In genomic region chr1:246317291-246317690, GRCh38 we compare ENCODE assay signal across 21 cellular contexts.
"Had no signal": no experiment of that assay in that cellular context is flagged by ENCODE, and none has a peak within 500 bp of the region (broad histone marks: within the 10 kb centered on the region; RNA-seq: fewer than 3 reads in every experiment).

No MANE protein-coding gene starts in this region.

- H3K4me1 ChIP-seq: ascending aorta, pancreas, psoas muscle had no signal

- DNase-seq: activated CD8-positive, alpha-beta memory T cell treated with anti-CD3 and anti-CD28 coated beads for 24 hours; activated CD8-positive, alpha-beta memory T cell treated with anti-CD3 and anti-CD28 coated beads, Interleukin-2, amount 50 U/mL, for 4 hours; activated T-cell treated with anti-CD3 and anti-CD28 coated beads, Interleukin-2, amount 50 U/mL, for 24 hours; brain microvascular endothelial cell; caudate nucleus; dermis blood vessel endothelial cell; effector CD8-positive, alpha-beta T cell; gastrocnemius medialis; head of caudate nucleus; hypothalamus; pancreas; psoas muscle; right cardiac atrium; stimulated activated CD4-positive, alpha-beta T cell treated with anti-CD3 and anti-CD28 coated beads, Interleukin-12 subunit alpha, Interleukin-12 subunit beta, amount 100 ng/mL, for 4 hours; stimulated activated CD4-positive, alpha-beta T cell treated with anti-CD3 and anti-CD28 coated beads, Interleukin-4, amount 100 ng/mL, for 4 hours; stimulated activated naive CD8-positive, alpha-beta T cell treated with anti-CD3 and anti-CD28 coated beads, Interleukin-15, Interleukin-2, amounts not matched to agents 100 U/mL and 50 U/mL, for 24 hours; upper lobe of left lung; WERI-Rb-1 had no signal

- H3K36me3 ChIP-seq: ascending aorta, brain microvascular endothelial cell, gastrocnemius medialis, neutrophil, pancreas, upper lobe of left lung, WERI-Rb-1 had no signal

- H3K4me3 ChIP-seq: ascending aorta, gastrocnemius medialis, pancreas, psoas muscle, upper lobe of left lung had no signal

- H3K9me3 ChIP-seq: ascending aorta, gastrocnemius medialis, neutrophil, pancreas, psoas muscle, upper lobe of left lung had no signal

- H3K27me3 ChIP-seq: ascending aorta, brain microvascular endothelial cell, gastrocnemius medialis, neutrophil, pancreas, upper lobe of left lung had no signal

- H3K27ac ChIP-seq: ascending aorta, brain microvascular endothelial cell, gastrocnemius medialis, neutrophil, pancreas, psoas muscle, upper lobe of left lung, WERI-Rb-1 had no signal

- FAIRE-seq: islet of Langerhans, pancreas had no signal
